Comparison of ENCODE assay signal across 8 cellular contexts in the genomic region with DNA sequence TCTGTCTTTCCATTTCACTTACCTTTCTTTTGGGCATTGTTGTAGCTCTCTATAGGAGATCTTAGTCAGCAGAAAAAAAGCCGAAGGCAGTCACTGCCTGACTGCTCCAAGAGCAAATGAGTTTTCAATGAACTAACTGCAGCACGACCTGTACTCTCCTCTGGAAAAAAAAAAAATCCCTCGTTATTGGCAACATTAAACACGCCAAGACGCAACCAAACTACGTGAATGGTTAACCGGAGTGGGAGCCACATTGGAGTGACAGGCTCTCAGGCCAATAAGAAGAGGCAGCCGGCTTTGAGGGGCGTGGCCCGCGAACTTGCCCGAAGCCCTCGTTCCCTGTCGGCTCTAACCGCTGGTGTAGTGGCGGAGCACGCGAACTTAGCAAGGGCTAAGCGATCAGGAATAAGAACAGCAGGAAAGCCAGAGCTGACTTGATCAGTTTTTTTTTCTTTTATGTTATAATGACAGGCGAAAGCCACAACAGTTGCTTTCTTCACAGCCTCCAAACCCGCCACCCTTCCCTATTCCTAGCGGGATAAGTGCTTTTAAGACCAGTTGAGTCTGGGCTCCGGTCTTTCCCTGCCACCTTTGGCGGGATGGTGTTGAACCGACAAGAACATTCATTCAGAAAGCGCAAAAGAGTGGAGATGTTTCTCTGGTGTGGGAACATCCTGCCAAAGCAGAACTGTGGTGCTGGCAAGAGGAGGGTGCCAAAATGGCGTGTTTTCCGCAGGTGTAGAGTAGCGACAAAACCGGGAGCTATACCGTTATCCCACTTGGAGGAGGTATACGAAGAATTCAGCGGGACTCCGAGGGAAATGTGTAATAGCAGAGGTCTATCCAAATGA.
DNase-seq lines count a peak whose midpoint lies in the region; ATAC-seq lines count a peak whose summit lies in the region.

No MANE protein-coding gene starts in this region.

- ATAC-seq in GM21723 (IDR thresholded peaks at IDR 0.05; ENCODE audit: unreplicated experiment), result peak; percentile 96

- in situ Hi-C loops in KBM-7 (cut with MboI; ENCODE audit: low pct_unique_long_range_greater_than_20kb, low sequenced_read_pairs), result no loop called here

- peak; percentile 89 for DNase-seq in DMS53 treated with DMSO at 0.1 percent for 48 hours (lab: John Stamatoyannopoulos, UW; ENCODE audit: unreplicated experiment)
- DNase-seq in KBM-7, result peak; percentile 99
- peak; percentile 83 for DNase-seq in SK-N-DZ (ENCODE audit: low spot score)
- peak; percentile 86 for DNase-seq in activated naive CD4-positive, alpha-beta T cell treated with anti-CD3 and anti-CD28 coated beads, Interleukin-2, amount 50 U/mL, for 16 hours
- peak; percentile 87 for DNase-seq in glomerular visceral epithelial cell (ENCODE audit: extremely low spot score)
- peak; percentile 12 to 92 (median 75) for DNase-seq in nucleus accumbens (lab: John Stamatoyannopoulos, UW)
- peak; percentile 91 for DNase-seq in superior temporal gyrus (ENCODE audit: extremely low spot score)

Comparison
In these comparisons a context has a peak if more than half of its experiments do, and no peak if none do; other contexts are left out.
1. Peak in every context shown above with its lines: DNase-seq and ATAC-seq.